12 cellular contexts compared by ENCODE assay signal in the genomic region with DNA sequence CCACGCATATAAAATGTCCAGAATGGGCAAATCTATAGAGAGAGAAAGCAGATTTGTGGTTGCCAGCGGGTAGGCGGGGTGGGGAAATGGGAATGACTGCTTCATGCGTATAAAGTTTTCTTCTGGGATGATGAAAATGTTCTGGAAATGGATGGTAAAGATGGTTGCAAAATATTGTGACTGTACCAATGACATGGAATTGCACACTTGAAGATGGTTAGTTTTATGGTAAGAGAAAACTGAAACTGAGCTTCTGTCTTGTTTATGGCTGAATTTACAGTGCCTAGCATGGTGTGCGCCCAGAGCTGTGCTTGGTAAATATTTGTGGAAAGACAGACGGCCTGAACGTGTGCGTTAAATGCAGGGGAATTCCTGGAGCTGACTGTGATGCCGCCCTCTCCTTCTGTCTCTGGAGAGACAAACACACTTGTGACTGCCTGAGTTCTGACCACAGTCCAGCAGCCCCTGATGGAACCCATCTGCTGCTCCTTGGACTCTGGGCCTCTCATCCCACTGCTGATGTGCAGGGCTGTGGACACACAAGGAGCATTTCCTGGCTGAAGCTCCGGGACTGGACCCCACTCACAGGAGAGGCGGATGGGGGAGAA. TPM values are rescaled to one million over a fixed set of nuclear protein-coding genes. Genes with fewer than 3 reads are reported as not detected.
DNase-seq lines count a peak whose midpoint lies in the region; ATAC-seq, FAIRE-seq and TF ChIP-seq lines count a peak whose summit lies in the region.
"Had no signal": no experiment of that assay in that cellular context is flagged by ENCODE, and none has a peak within 500 bp of the region (broad histone marks: within the 10 kb centered on the region; RNA-seq: fewer than 3 reads in every experiment).

No MANE protein-coding gene starts in this region.

- no peak for TF ChIP-seq POLR2A in HepG2 (IDR thresholded peaks at IDR 0.05; ENCODE audit: insufficient read depth in 1 of 2, low read depth in 2 of 2, low read length in 2 of 2)

- H3K4me2 ChIP-seq in HepG2 (ENCODE audit: low read depth, low read length) (peak overlapping the region; percentile 68), smooth muscle cell (peak overlapping the region; percentile 5)

- H3K27ac ChIP-seq in colonic mucosa: peak overlapping the region; percentile 83
- no peak overlapping the region for H3K27ac ChIP-seq in HepG2 (ENCODE audit: extremely low read length, insufficient read depth, low read length)
- peak overlapping the region; percentile 84 for H3K27ac ChIP-seq in smooth muscle cell (ENCODE audit: low read depth)

- no peaks in the 10 kb centered on the region for H3K79me2 ChIP-seq in HepG2 (ENCODE audit: insufficient read depth, low read length)
- H3K79me2 ChIP-seq in smooth muscle cell (ENCODE audit: low read depth): no peaks in the 10 kb centered on the region

- CTCF ChIA-PET in HepG2 (lab: Yijun Ruan, JAX; ENCODE audit: low intra/inter-chr PET ratio, low total read pairs): no interaction called here

- POLR2A ChIA-PET in HepG2 (lab: Yijun Ruan, JAX): no interaction called here

- no peak for TF ChIP-seq EP300 in HepG2 (IDR thresholded peaks at IDR 0.05; ENCODE audit: low read depth in 2 of 2, low read length in 2 of 2)
- no peak for TF ChIP-seq EP300 in HepG2 (CRISPR knock-in tag; IDR thresholded peaks at IDR 0.05; ENCODE audit: borderline replicate concordance)

- no peaks in the 10 kb centered on the region for H3K27me3 ChIP-seq in colonic mucosa
- H3K27me3 ChIP-seq in HepG2 (ENCODE audit: control insufficient read depth in 1 of 2, insufficient read depth in 2 of 2, low read length in 2 of 2): peaks cover 2 to 13% of the 10 kb centered on the region in 2 experiments; a peak in 3 of 5 replicates
- no peaks in the 10 kb centered on the region for H3K27me3 ChIP-seq in smooth muscle cell (ENCODE audit: low read depth)
- H3K27me3 ChIP-seq: pancreas had no signal

- H3K4me3 ChIP-seq in colonic mucosa: no peak overlapping the region
- H3K4me3 ChIP-seq in HepG2 (replicated peaks in 1 of 3; ENCODE audit: insufficient read depth in 1 of 3, low read depth in 2 of 3, low read length in 3 of 3): peak overlapping the region in 1 of 3 experiments; percentile 25; a peak in 1 of 6 replicates
- no peak overlapping the region for H3K4me3 ChIP-seq in smooth muscle cell
- H3K4me3 ChIP-seq: pancreas had no signal

- ATAC-seq in HepG2: peak; percentile 77

- DNase-seq in GM03348 (ENCODE audit: low spot score) (peak; percentile 59), colonic mucosa (peak; percentile 73), HepG2 (ENCODE audit: low spot score) (no peak), smooth muscle cell (lab: John Stamatoyannopoulos, UW; ENCODE audit: unreplicated experiment) (no peak), GM13977 (ENCODE audit: low spot score) (no peak), GOT3 (lab: John Stamatoyannopoulos, UW) (no peak), kidney glomerular epithelial cell (lab: John Stamatoyannopoulos, UW) (no peak), DMS 273 treated with DMSO at 0.1 percent for 48 hours (lab: John Stamatoyannopoulos, UW) (no peak)
- DNase-seq: activated naive CD4-positive, alpha-beta T cell treated with anti-CD3 and anti-CD28 coated beads, Interleukin-2, amount 50 U/mL, for 16 hours; DMS79; pancreas had no signal

- H3K36me3 ChIP-seq in colonic mucosa (no peaks in the 10 kb centered on the region), HepG2 (replicated peaks in 1 of 2; ENCODE audit: control insufficient read depth in 1 of 2, insufficient read depth in 2 of 2, low read length in 2 of 2) (no peaks in the 10 kb centered on the region), smooth muscle cell (ENCODE audit: low read depth) (no peaks in the 10 kb centered on the region)
- H3K36me3 ChIP-seq: pancreas had no signal

- TF ChIP-seq CTCF in colonic mucosa (IDR thresholded peaks at IDR 0.05) (no peak), HepG2 (CRISPR knock-in tag; IDR thresholded peaks at IDR 0.05) (no peak), smooth muscle cell (IDR thresholded peaks at IDR 0.05; ENCODE audit: borderline replicate concordance, insufficient read depth, poor library complexity, severe bottlenecking) (no peak), GM13977 (IDR thresholded peaks at IDR 0.05; ENCODE audit: extremely low read depth, insufficient read depth, missing control alignments) (no peak)

- in situ Hi-C loops in HepG2 (cut with HindIII; ENCODE audit: extremely low pct_ligation_motif_present, low pct_unique_long_range_greater_than_20kb): no loop called here
- in situ Hi-C loops in GM13977 (cut with MboI; ENCODE audit: low pct_unique_long_range_greater_than_20kb, low sequenced_read_pairs, unreplicated experiment): no loop called here

- WGBS in HepG2 (ENCODE audit: low lambda C conversion rate): 46% methylated on average over 7 of the region's 11 CpGs
- 48% methylated on average over 11 of the region's 11 CpGs for whole genome bisulfite sequencing in smooth muscle cell (ENCODE audit: low lambda C conversion rate)

- H4K20me1 ChIP-seq in HepG2 (ENCODE audit: insufficient read depth, low read length) (no peaks in the 10 kb centered on the region), smooth muscle cell (ENCODE audit: low read depth) (no peaks in the 10 kb centered on the region)

- no peak for FAIRE-seq in HepG2 (lab: Jason Lieb, UNC)
- FAIRE-seq: pancreas had no signal

- H3K9me3 ChIP-seq in colonic mucosa (no peaks in the 10 kb centered on the region), HepG2 (ENCODE audit: low read length) (no peaks in the 10 kb centered on the region), smooth muscle cell (replicated peaks; ENCODE audit: low read depth) (no peaks in the 10 kb centered on the region)
- H3K9me3 ChIP-seq: pancreas had no signal

- no peak overlapping the region for H2AFZ ChIP-seq in HepG2 (ENCODE audit: low read length)
- no peak overlapping the region for H2AFZ ChIP-seq in smooth muscle cell (ENCODE audit: low read depth)

- H3K4me1 ChIP-seq in colonic mucosa (peaks cover 7% of the 10 kb centered on the region), HepG2 (ENCODE audit: insufficient read depth, low read length) (peaks cover 26% of the 10 kb centered on the region), smooth muscle cell (ENCODE audit: low read depth) (peaks cover 6% of the 10 kb centered on the region)
- H3K4me1 ChIP-seq: pancreas had no signal

- H3K9ac ChIP-seq in colonic mucosa (ENCODE audit: low read depth in 2 of 2, low read length in 2 of 2) (peak overlapping the region in 1 of 2 donors; percentile 42), HepG2 (ENCODE audit: insufficient read depth, low read depth, low read length) (no peak overlapping the region), smooth muscle cell (ENCODE audit: low read depth) (peak overlapping the region; percentile 20)

- TF ChIP-seq RAD21 in HepG2 (CRISPR knock-in tag; IDR thresholded peaks at IDR 0.05): no peak

- peaks cover 23% of the 10 kb centered on the region for H3F3A ChIP-seq in smooth muscle cell (ENCODE audit: low read depth)

- intact Hi-C loops in colonic mucosa (cut with DNase I) (no loop called here), HepG2 (cut with micrococcal nuclease; ENCODE audit: unreplicated experiment) (loop anchor here (1.0 kb wide), 1 partner anchor 16 kb away; no protein-coding TSS in a partner anchor)

- BruUV-seq in HepG2 (replicated peaks; lab: Mats Ljungman, UMichigan): no TSS peak

RNA-seq across cellular contexts. Expression of a gene that starts 8.6 kb away (rescaled TPM):
- total RNA-seq in colonic mucosa (1 to 10 TPM; 2.6 to 5.1 TPM), HepG2 (2016; rRNA removed; fragmentation: Illumina TruSeq; extraction: Trizol) (0.07 TPM in 1 of 2 replicates, not detected in the other), smooth muscle cell (36.9 and 49.5 TPM in 2 replicates)
- not detected in 2 replicates for total RNA-seq in HepG2 (2016; cell fraction: cytosol; rRNA removed; fragmentation: Illumina TruSeq; extraction: Trizol; ENCODE audit: low read depth)
- 0.13 TPM in 1 of 2 replicates, not detected in the other for total RNA-seq in HepG2 (2016; cell fraction: insoluble cytoplasmic fraction; rRNA removed; fragmentation: Illumina TruSeq; extraction: Trizol)
- not detected in 2 replicates for total RNA-seq in HepG2 (2016; cell fraction: membrane; rRNA removed; fragmentation: Illumina TruSeq; extraction: Trizol)
- total RNA-seq in HepG2 (2016; cell fraction: nucleus; rRNA removed; fragmentation: Illumina TruSeq; extraction: Trizol): not detected in 2 replicates
- polyA plus RNA-seq in HepG2 (2011; rRNA removed) (not detected in 2 replicates), smooth muscle cell (69.6 and 176 TPM in 2 replicates)
- 0.03 and 0.04 TPM in 2 replicates for polyA plus RNA-seq in HepG2 (2011; cell fraction: cytosol; rRNA removed)
- polyA plus RNA-seq in HepG2 (2011; cell fraction: nucleus; rRNA removed): not detected in 2 replicates
- 0.07 TPM in 1 of 2 replicates, not detected in the other for polyA plus RNA-seq in HepG2 (2012)
- polyA plus RNA-seq in HepG2 (2016; cell fraction: cytosol; fragmentation: Illumina TruSeq; extraction: Trizol; ENCODE audit: low read depth): not detected in 2 replicates
- not detected in 2 replicates for polyA plus RNA-seq in HepG2 (2016; cell fraction: insoluble cytoplasmic fraction; fragmentation: Illumina TruSeq; extraction: Trizol; ENCODE audit: low read depth)
- polyA plus RNA-seq in HepG2 (2016; cell fraction: membrane; fragmentation: Illumina TruSeq; extraction: Trizol; ENCODE audit: low read depth): not detected in 2 replicates
- polyA plus RNA-seq in HepG2 (2016; cell fraction: nucleus; fragmentation: Illumina TruSeq; extraction: Trizol; ENCODE audit: insufficient read depth, low read depth): 0.36 TPM in 1 of 2 replicates, not detected in the other
- polyA minus RNA-seq in HepG2 (2011; rRNA and poly(A)+ RNA removed; ENCODE audit: low replicate concordance): 258 TPM in 1 of 2 replicates, not detected in the other
- 0.88 TPM in 1 of 2 replicates, not detected in the other for polyA minus RNA-seq in HepG2 (2011; cell fraction: cytosol; rRNA and poly(A)+ RNA removed)
- polyA minus RNA-seq in HepG2 (2011; cell fraction: nucleus; rRNA and poly(A)+ RNA removed): 0.64 TPM in 1 of 2 replicates, not detected in the other
- total RNA-seq: OCI-LY7 had no signal

RNA-seq across cellular contexts. Expression of a gene that starts 41.6 kb away (rescaled TPM):
- 10 to 100 TPM; 49.0 to 60.8 TPM for total RNA-seq in colonic mucosa
- 8.2 and 18.1 TPM in 2 replicates for total RNA-seq in HepG2 (2016; rRNA removed; fragmentation: Illumina TruSeq; extraction: Trizol)
- total RNA-seq in HepG2 (2016; cell fraction: cytosol; rRNA removed; fragmentation: Illumina TruSeq; extraction: Trizol; ENCODE audit: low read depth): 1.8 and 2.1 TPM in 2 replicates
- total RNA-seq in HepG2 (2016; cell fraction: insoluble cytoplasmic fraction; rRNA removed; fragmentation: Illumina TruSeq; extraction: Trizol): 8.2 and 16.7 TPM in 2 replicates
- 4.8 and 6.4 TPM in 2 replicates for total RNA-seq in HepG2 (2016; cell fraction: membrane; rRNA removed; fragmentation: Illumina TruSeq; extraction: Trizol)
- 15.4 and 17.8 TPM in 2 replicates for total RNA-seq in HepG2 (2016; cell fraction: nucleus; rRNA removed; fragmentation: Illumina TruSeq; extraction: Trizol)
- polyA plus RNA-seq in HepG2 (2011; rRNA removed): 21.3 and 22.8 TPM in 2 replicates
- 18.4 and 25.0 TPM in 2 replicates for polyA plus RNA-seq in HepG2 (2011; cell fraction: cytosol; rRNA removed)
- polyA plus RNA-seq in HepG2 (2011; cell fraction: nucleus; rRNA removed): 9.9 and 15.3 TPM in 2 replicates
- 12.4 and 18.5 TPM in 2 replicates for polyA plus RNA-seq in HepG2 (2012)
- 1.5 and 1.6 TPM in 2 replicates for polyA plus RNA-seq in HepG2 (2016; cell fraction: cytosol; fragmentation: Illumina TruSeq; extraction: Trizol; ENCODE audit: low read depth)
- polyA plus RNA-seq in HepG2 (2016; cell fraction: insoluble cytoplasmic fraction; fragmentation: Illumina TruSeq; extraction: Trizol; ENCODE audit: low read depth): 6.6 and 8.2 TPM in 2 replicates
- 3.4 and 3.7 TPM in 2 replicates for polyA plus RNA-seq in HepG2 (2016; cell fraction: membrane; fragmentation: Illumina TruSeq; extraction: Trizol; ENCODE audit: low read depth)
- 24.0 and 24.3 TPM in 2 replicates for polyA plus RNA-seq in HepG2 (2016; cell fraction: nucleus; fragmentation: Illumina TruSeq; extraction: Trizol; ENCODE audit: insufficient read depth, low read depth)
- 18.9 and 43.4 TPM in 2 replicates for polyA minus RNA-seq in HepG2 (2011; rRNA and poly(A)+ RNA removed; ENCODE audit: low replicate concordance)
- polyA minus RNA-seq in HepG2 (2011; cell fraction: cytosol; rRNA and poly(A)+ RNA removed): 11.5 and 13.4 TPM in 2 replicates
- 9.5 and 14.4 TPM in 2 replicates for polyA minus RNA-seq in HepG2 (2011; cell fraction: nucleus; rRNA and poly(A)+ RNA removed)
- 43.4 and 60.0 TPM in 2 replicates for total RNA-seq in smooth muscle cell
- 10.3 and 13.8 TPM in 2 replicates for polyA plus RNA-seq in smooth muscle cell

Comparison
In these comparisons a context has a peak if more than half of its experiments do, and no peak if none do; other contexts are left out.
1. DNase-seq: peak in GM03348 (single experiment) and colonic mucosa (single experiment); none in HepG2 (single experiment), smooth muscle cell (single experiment), GM13977 (single experiment), GOT3 (single experiment), kidney glomerular epithelial cell (single experiment) and DMS 273 treated with DMSO at 0.1 percent for 48 hours (single experiment).